In genomic region chr5:145834917-145835838, GRCh38 we compare ENCODE assay signal across 8 cellular contexts. TPM values are rescaled to one million over a fixed set of nuclear protein-coding genes. Genes with fewer than 3 reads are reported as not detected.
DNase-seq lines count a peak whose midpoint lies in the region; ATAC-seq, FAIRE-seq and TF ChIP-seq lines count a peak whose summit lies in the region.

PRELID2 (minus strand) TSS chr5:145835342; CDS start chr5:145835251, 91 bp downstream.

- DNase-seq in GM12891 (ENCODE audit: insufficient read length, low spot score), result peak; percentile 39
- peak; percentile 91 for DNase-seq in NB4 (ENCODE audit: low read depth)
- peak; percentile 85 for DNase-seq in T1000 (lab: John Stamatoyannopoulos, UW)
- DNase-seq in T47D (ENCODE audit: low read depth in 1 of 2, low spot score in 1 of 2), result peak; percentile 74 to 95
- DNase-seq in sigmoid colon, result peak; percentile 92
- DNase-seq in NCI-H2171 treated with DMSO at 0.1 percent for 48 hours (lab: John Stamatoyannopoulos, UW), result no peak

- H3K9me3 ChIP-seq in iPS-18c (ENCODE audit: control insufficient read depth, insufficient read depth, low read length), result no peaks in the 10 kb centered on the region
- no peaks in the 10 kb centered on the region for H3K9me3 ChIP-seq in sigmoid colon

- no peaks in the 10 kb centered on the region for H3K27me3 ChIP-seq in sigmoid colon

- H3K4me3 ChIP-seq in NB4 (ENCODE audit: low read depth, low read length) (peak within 1 kb of the TSS; percentile 60), iPS-18c (ENCODE audit: insufficient read depth, low read depth, low read length) (peak within 1 kb of the TSS; percentile 55), sigmoid colon (peak within 1 kb of the TSS; percentile 53 to 82 (median 68))

- no peaks in the 10 kb centered on the region for H3K36me3 ChIP-seq in sigmoid colon

- in situ Hi-C loops in T47D (cut with HindIII; ENCODE audit: low pct_unique_long_range_greater_than_20kb, low sequenced_read_pairs), result no loop called here

- H3K27ac ChIP-seq in sigmoid colon, result peak within 1 kb of the TSS; percentile 70 to 83 (median 80)

- no peak for TF ChIP-seq EP300 in sigmoid colon (IDR thresholded peaks at IDR 0.05)

- WGBS in sigmoid colon, 2 donors, result 1% methylated on average over 71 of the region's 71 CpGs

- peak; percentile 88 for ATAC-seq in HG02571 (IDR thresholded peaks at IDR 0.05; ENCODE audit: unreplicated experiment)

- H3K4me1 ChIP-seq in sigmoid colon, result peaks cover 0 to 30% (median 27%) of the 10 kb centered on the region in 4 donors

- intact Hi-C loops in sigmoid colon (cut with DNase I), result loop anchor here (5.0 kb wide), 2 partner anchors 153 to 1633 kb away; no protein-coding TSS in a partner anchor

- no peak for FAIRE-seq in GM12891 (lab: Jason Lieb, UNC)

- no peak for TF ChIP-seq POLR2A in GM12891 (IDR thresholded peaks at IDR 0.05; ENCODE audit: low read depth, low read length)
- no peak for TF ChIP-seq POLR2A in NB4 (IDR thresholded peaks at IDR 0.05; ENCODE audit: extremely low read depth, insufficient read length)
- TF ChIP-seq POLR2A in sigmoid colon (IDR thresholded peaks at IDR 0.05), result peak; percentile 14 to 39

- TF ChIP-seq CTCF in NB4 (IDR thresholded peaks at IDR 0.05; ENCODE audit: low read depth, low read length) (no peak), sigmoid colon (IDR thresholded peaks at IDR 0.05) (no peak)

TF ChIP-seq in GM12891, 5 proteins besides CTCF, POLR2A, EP300 and RAD21:
- TF ChIP-seq POU2F2 (IDR thresholded peaks at IDR 0.05; ENCODE audit: low read depth, low read length) (no peak), SPI1 (IDR thresholded peaks at IDR 0.05; ENCODE audit: low read depth, low read length) (no peak), PAX5 (IDR thresholded peaks at IDR 0.05; ENCODE audit: insufficient read depth, low read length, severe bottlenecking) (no peak), POLR2AphosphoS5 (IDR thresholded peaks at IDR 0.05; ENCODE audit: low read depth, low read length) (no peak), TAF1 (IDR thresholded peaks at IDR 0.05; ENCODE audit: low read depth, low read length) (no peak)

RNA-seq across cellular contexts. Expression of gene PRELID2, which starts in this region (rescaled TPM):
- polyA plus RNA-seq in GM12891 (2012; ENCODE audit: low read depth, missing spikeins), result 0.80 TPM
- total RNA-seq in sigmoid colon, result 10 to 100 TPM in 3 of 4 donors, 1 to 10 TPM in 1; 7.1 to 19.9 (median 12.5) TPM
- polyA plus RNA-seq in sigmoid colon, result 10 to 100 TPM; 38.8 to 62.5 (median 60.1) TPM

Comparison
In these comparisons a context has a peak if more than half of its experiments do, and no peak if none do; other contexts are left out.
1. POLR2A ChIP-seq: peak in sigmoid colon (2 of 2); none in GM12891 (single experiment) and NB4 (single experiment).
2. Peak in every context shown above with its lines, with median percentiles within 50 percentile points of each other: H3K4me3 ChIP-seq.